ENCODE assay signal across 9 cellular contexts in the genomic region with DNA sequence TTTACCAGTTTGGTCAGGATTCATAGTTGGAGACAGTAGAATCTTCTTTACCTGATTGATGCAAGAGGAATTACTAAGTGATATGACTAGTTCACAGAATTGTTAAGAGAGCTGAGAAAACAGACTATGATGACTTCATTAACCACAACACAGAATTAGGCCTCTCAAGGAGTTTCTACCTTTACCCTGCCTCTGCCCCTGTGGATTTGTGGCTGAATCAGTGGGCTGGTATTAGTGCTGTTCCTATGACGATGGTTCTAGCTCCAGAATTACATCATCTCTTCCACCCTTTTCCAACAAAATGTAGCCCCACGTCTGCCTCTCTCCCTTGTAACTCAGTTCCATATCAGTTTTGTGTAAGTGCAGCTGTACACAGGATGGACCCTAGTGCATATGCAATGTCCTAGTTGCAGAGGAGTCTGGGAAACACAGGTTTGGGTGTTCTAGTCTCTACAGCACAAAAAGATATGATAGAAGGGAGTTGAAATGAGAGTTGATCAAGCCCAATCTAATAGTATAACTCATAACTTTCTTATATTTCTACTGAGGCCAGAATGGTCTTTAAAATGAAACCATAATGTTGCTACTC.
DNase-seq lines count a peak whose midpoint lies in the region; ATAC-seq and TF ChIP-seq lines count a peak whose summit lies in the region.
"Had no signal": no experiment of that assay in that cellular context is flagged by ENCODE, and none has a peak within 500 bp of the region (broad histone marks: within the 10 kb centered on the region; RNA-seq: fewer than 3 reads in every experiment).

No MANE protein-coding gene starts in this region.

- DNase-seq in GM13977 (ENCODE audit: low spot score) = peak; percentile 15
- DNase-seq in epithelial cell of proximal tubule (ENCODE audit: low read depth) = peak; percentile 72
- DNase-seq in germinal center (ENCODE audit: low spot score) = no peak
- DNase-seq in GF-D8 (lab: John Stamatoyannopoulos, UW) = no peak
- no peak for DNase-seq in NCI-H2029 (lab: John Stamatoyannopoulos, UW)
- DNase-seq in stimulated activated naive CD4-positive, alpha-beta T cell (lab: John Stamatoyannopoulos, UW) = no peak

- in situ Hi-C loops in GM13977 (cut with MboI; ENCODE audit: low pct_unique_long_range_greater_than_20kb, low sequenced_read_pairs, unreplicated experiment) = no loop called here

- H3K4me3 ChIP-seq in epithelial cell of proximal tubule (ENCODE audit: low read depth, low read length) = no peak overlapping the region

- TF ChIP-seq CTCF in GM13977 (IDR thresholded peaks at IDR 0.05; ENCODE audit: extremely low read depth, insufficient read depth, missing control alignments) (no peak), epithelial cell of proximal tubule (conservative IDR thresholded peaks at IDR 0.05; ENCODE audit: low read depth, low read length) (no peak)

- ATAC-seq in GM21381 (IDR thresholded peaks at IDR 0.05; ENCODE audit: unreplicated experiment) (peak; percentile 80), HG03442 (IDR thresholded peaks at IDR 0.05; ENCODE audit: unreplicated experiment) (peak; percentile 95)
- ATAC-seq: stimulated activated memory B cell treated with anti-CD40 and anti-IgM and Interleukin-4, amounts not matched to agents 10 μg/mL and 1 μg/mL and 100 μg/mL, for 72 hours had no signal

Comparison
In these comparisons a context has a peak if more than half of its experiments do, and no peak if none do; other contexts are left out.
1. DNase-seq: peak in GM13977 (single experiment) and epithelial cell of proximal tubule (single experiment); none in germinal center (single experiment), GF-D8 (single experiment), NCI-H2029 (single experiment) and stimulated activated naive CD4-positive, alpha-beta T cell (0 of 6).